Comparison of ENCODE assay signal across 21 cellular contexts in genomic region chr15:72163719-72164118, GRCh38. TPM values are rescaled to one million over a fixed set of nuclear protein-coding genes. Genes with fewer than 3 reads are reported as not detected.
"Had no signal": no experiment of that assay in that cellular context is flagged by ENCODE, and none has a peak within 500 bp of the region (broad histone marks: within the 10 kb centered on the region; RNA-seq: fewer than 3 reads in every experiment).

No MANE protein-coding gene starts in this region.

- H3K9me3 ChIP-seq: ascending aorta had no signal

- H3K4me3 ChIP-seq: ascending aorta had no signal

- ATAC-seq: activated CD4-positive, alpha-beta T cell treated with anti-CD3 and anti-CD28 coated beads for 36 hours; activated naive CD4-positive, alpha-beta T cell treated with anti-CD3 and anti-CD28 coated beads, Interleukin-2, amount 50 U/mL, for 72 hours; activated T-helper 17 cell treated with anti-CD3 and anti-CD28 coated beads, Interleukin-2, amount 50 U/mL, for 72 hours; esophagus mucosa; left ventricle myocardium superior had no signal

- FAIRE-seq: endothelial cell of umbilical vein had no signal

- H3K27ac ChIP-seq: ascending aorta had no signal

- DNase-seq: activated B cell treated with CpG ODN at 0.5 μM for 24 hours; activated CD4-positive, alpha-beta T cell treated with anti-CD3 and anti-CD28 coated beads for 36 hours; activated CD4-positive, alpha-beta T cell treated with anti-CD3 and anti-CD28 coated beads, Interleukin-2, amount 50 U/mL, for 4 hours; activated CD8-positive, alpha-beta memory T cell treated with anti-CD3 and anti-CD28 coated beads for 24 hours; activated CD8-positive, alpha-beta memory T cell treated with anti-CD3 and anti-CD28 coated beads, Interleukin-2, amount 50 U/mL, for 4 hours; activated T-cell treated with anti-CD3 and anti-CD28 coated beads, Interleukin-2, amount 50 U/mL, for 24 hours; dermis blood vessel endothelial cell; effector memory CD4-positive, alpha-beta T cell; foreskin melanocyte; glutamatergic neuron; left ventricle myocardium superior; mammary epithelial cell; retina; stimulated activated CD4-positive, alpha-beta T cell treated with anti-CD3 and anti-CD28 coated beads, Interleukin-4, amount 100 ng/mL, for 1 hour; stimulated activated naive CD4-positive, alpha-beta T cell; T1000 had no signal

- H3K36me3 ChIP-seq: ascending aorta had no signal

- H3K27me3 ChIP-seq: ascending aorta had no signal

- H3K4me1 ChIP-seq: ascending aorta had no signal

RNA-seq across cellular contexts. Expression of gene GRAMD2A, which starts 33.9 kb away (rescaled TPM):
- total RNA-seq: activated B cell treated with CpG ODN at 0.5 μM for 24 hours; activated naive CD4-positive, alpha-beta T cell treated with anti-CD3 and anti-CD28 coated beads, Interleukin-2, amount 50 U/mL, for 72 hours; ascending aorta; left ventricle myocardium superior had no signal
